1 cellular context compared by ENCODE assay signal in genomic region chr15:84785053-84785452, GRCh38.
TF ChIP-seq lines count a peak whose summit lies in the region.

No MANE protein-coding gene starts in this region.

TF ChIP-seq in K562, 482 proteins besides CTCF, POLR2A, EP300 and RAD21 (continues in another document):
- TF ChIP-seq MAFF (IDR thresholded peaks at IDR 0.05; ENCODE audit: low read length) (peak; percentile 58), ZNF384 (IDR thresholded peaks at IDR 0.05; ENCODE audit: low read depth, low read length) (peak; percentile 75; the same call in 1 of the 2 replicates), CHD2 (IDR thresholded peaks at IDR 0.05; ENCODE audit: low read depth, low read length) (no peak), ZNF316 (IDR thresholded peaks at IDR 0.05) (peak; percentile 58), ZNF655 (CRISPR knock-in tag; IDR thresholded peaks at IDR 0.05) (no peak), ZEB2 (IDR thresholded peaks at IDR 0.05) (no peak), FOXA3 (CRISPR knock-in tag; conservative IDR thresholded peaks at IDR 0.05 in 1 of 2, IDR thresholded peaks at IDR 0.05 in 1 of 2) (0 out of 4 replicates have a peak, but pooled peaks of 1 of the 2 experiments have one; percentile 11), MTF1 (CRISPR knock-in tag; IDR thresholded peaks at IDR 0.05; ENCODE audit: borderline replicate concordance) (no peak), KAT7 (CRISPR knock-in tag; IDR thresholded peaks at IDR 0.05; ENCODE audit: borderline replicate concordance) (no peak), POLR2G (IDR thresholded peaks at IDR 0.05; ENCODE audit: low read depth, low read length) (no peak), MYNN (IDR thresholded peaks at IDR 0.05) (no peak), MYNN (CRISPR knock-in tag; IDR thresholded peaks at IDR 0.05) (no peak), STAT5A (IDR thresholded peaks at IDR 0.05; ENCODE audit: borderline replicate concordance, low read length) (no peak), MTA1 (IDR thresholded peaks at IDR 0.05; ENCODE audit: borderline replicate concordance) (no peak), SIN3B (IDR thresholded peaks at IDR 0.05; ENCODE audit: low read depth) (no peak), MAX (CRISPR knock-in tag; IDR thresholded peaks at IDR 0.05) (0 out of 2 replicates have a peak, but pooled peaks have one; percentile 18), HBP1 (CRISPR knock-in tag; IDR thresholded peaks at IDR 0.05) (no peak), C11orf30 (IDR thresholded peaks at IDR 0.05; ENCODE audit: low read depth) (peak; percentile 70; the same call in 1 of the 2 replicates), MITF (IDR thresholded peaks at IDR 0.05) (peak; percentile 41; the same call in 1 of the 2 replicates), CEBPG (CRISPR knock-in tag; IDR thresholded peaks at IDR 0.05) (no peak), CEBPG (tag; conservative IDR thresholded peaks at IDR 0.05 in 1 of 2, IDR thresholded peaks at IDR 0.05 in 1 of 2) (no peak), RBBP5 (IDR thresholded peaks at IDR 0.05; ENCODE audit: borderline replicate concordance, insufficient read depth, low read length, poor library complexity, severe bottlenecking) (peak; percentile 12), E2F6 (IDR thresholded peaks at IDR 0.05; ENCODE audit: borderline replicate concordance in 1 of 2, extremely low read depth in 1 of 2, insufficient read depth in 1 of 2, insufficient read length in 1 of 2, low read depth in 1 of 2, low read length in 1 of 2, poor library complexity in 1 of 2, severe bottlenecking in 1 of 2) (peak in 1 of 2 experiments; percentile 17), USF1 (CRISPR knock-in tag; IDR thresholded peaks at IDR 0.05) (peak; percentile 36; the same call in 1 of the 2 replicates), MGA (IDR thresholded peaks at IDR 0.05) (peak; percentile 58; the same call in 1 of the 2 replicates), ZNF512 (tag; IDR thresholded peaks at IDR 0.05) (no peak), FIP1L1 (IDR thresholded peaks at IDR 0.05; ENCODE audit: low read depth, low read length, poor library complexity, severe bottlenecking) (no peak), MEF2D (tag; conservative IDR thresholded peaks at IDR 0.05; ENCODE audit: low read depth) (no peak), MNT (conservative IDR thresholded peaks at IDR 0.05) (0 out of 4 replicates have a peak, but pooled peaks of 1 of the 2 experiments have one; percentile 19), L3MBTL2 (IDR thresholded peaks at IDR 0.05) (peak; percentile 73), NFE2 (IDR thresholded peaks at IDR 0.05; ENCODE audit: low read depth) (peak; percentile 82), MAFG (tag; conservative IDR thresholded peaks at IDR 0.05) (peak; percentile 79), PKNOX1 (IDR thresholded peaks at IDR 0.05) (0 out of 2 replicates have a peak, but pooled peaks have one; percentile 8), KDM4B (IDR thresholded peaks at IDR 0.05; ENCODE audit: borderline replicate concordance in 2 of 2, low read depth in 1 of 2) (no peak), JUND (IDR thresholded peaks at IDR 0.05; ENCODE audit: borderline replicate concordance, low read depth, low read length) (peak; percentile 44; the same call in 1 of the 2 replicates), JUND (tag; IDR thresholded peaks at IDR 0.05; ENCODE audit: borderline replicate concordance, low read depth, low read length) (peak; percentile 15; the same call in 1 of the 3 replicates)
